In the genomic region with DNA sequence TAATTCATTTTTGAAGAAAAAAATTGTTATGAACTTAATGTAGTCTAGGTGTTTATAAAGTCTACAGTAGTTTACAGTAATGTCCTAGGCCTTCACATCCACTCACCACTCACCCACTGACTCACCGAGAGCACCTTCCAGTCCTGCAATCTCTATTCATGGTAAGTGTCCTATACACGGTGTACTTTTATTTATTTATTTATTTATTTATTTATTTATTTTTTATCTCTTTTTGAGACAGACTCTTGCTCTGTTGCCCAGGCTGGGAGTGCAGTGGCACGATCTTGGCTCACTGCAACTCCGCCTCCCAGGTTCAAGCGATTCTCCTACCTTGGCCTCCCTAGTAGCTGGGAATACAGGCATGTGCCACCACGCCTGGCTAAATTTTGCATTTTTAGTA, we compare ENCODE assay signal across 11 cellular contexts.
"Had no signal": no experiment of that assay in that cellular context is flagged by ENCODE, and none has a peak within 500 bp of the region (broad histone marks: within the 10 kb centered on the region; RNA-seq: fewer than 3 reads in every experiment).

No MANE protein-coding gene starts in this region.

- H3K9me3 ChIP-seq: HAP-1 had no signal

- FAIRE-seq: H1, H54 had no signal

- DNase-seq: GM23248, GOT3, H7, H9, HCEC 1CT, HFFc6 had no signal

- H3K4me3 Mint-ChIP-seq: GM23338, H9, HFFc6 had no signal

- H3K36me3 ChIP-seq: HAP-1 had no signal

- H3K4me3 ChIP-seq: GM23248, GM23338, HAP-1 had no signal

- H3K9me3 Mint-ChIP-seq: GM23338, H9, HFFc6 had no signal

- H3K4me2 ChIP-seq: GM23338 had no signal

- H3K27ac Mint-ChIP-seq: GM23338, H9, HFFc6 had no signal

- H2AFZ ChIP-seq: GM23248 had no signal

- ATAC-seq: GM23338, HCT116 had no signal

- H3K27ac ChIP-seq: GM23248 had no signal

- H3K4me1 ChIP-seq: HAP-1 had no signal

- H3K9ac ChIP-seq: GM23248 had no signal
